23 cellular contexts compared by ENCODE assay signal in genomic region chr12:131444220-131445164, GRCh38.
DNase-seq lines count a peak whose midpoint lies in the region; ATAC-seq, FAIRE-seq and TF ChIP-seq lines count a peak whose summit lies in the region.
"Had no signal": no experiment of that assay in that cellular context is flagged by ENCODE, and none has a peak within 500 bp of the region (broad histone marks: within the 10 kb centered on the region; RNA-seq: fewer than 3 reads in every experiment).

No MANE protein-coding gene starts in this region.

- H3K36me3 ChIP-seq in kidney (ENCODE audit: control insufficient read depth in 1 of 2, insufficient read depth in 2 of 2, low read length in 2 of 2) (no peaks in the 10 kb centered on the region), spleen (no peaks in the 10 kb centered on the region), tibial artery (no peaks in the 10 kb centered on the region)
- H3K36me3 ChIP-seq: BE2C had no signal

- H3K27me3 ChIP-seq in spleen (replicated peaks in 1 of 7) = peaks cover 0 to 18% (median 0%) of the 10 kb centered on the region in 7 donors
- H3K27me3 ChIP-seq in tibial artery = peaks cover 0 to 16% of the 10 kb centered on the region in 2 donors
- H3K27me3 ChIP-seq: BE2C had no signal

- H3K4me3 ChIP-seq in kidney (ENCODE audit: low read length in 2 of 2) = no peak overlapping the region
- H3K4me3 ChIP-seq in spleen = no peak overlapping the region
- no peak overlapping the region for H3K4me3 ChIP-seq in tibial artery
- H3K4me3 ChIP-seq: GM23248 had no signal

- no peak for TF ChIP-seq POLR2A in spleen (IDR thresholded peaks at IDR 0.05)

- H3K4me1 Mint-ChIP-seq in stimulated activated naive CD8-positive, alpha-beta T cell treated with anti-CD3 and anti-CD28 coated beads, Interleukin-15, amount 100 ng/mL, for 72 hours = no peaks in the 10 kb centered on the region

- H3K27ac ChIP-seq in kidney (ENCODE audit: low read depth in 2 of 2, low read length in 2 of 2) (no peak overlapping the region), spleen (no peak overlapping the region), tibial artery (no peak overlapping the region)
- H3K27ac ChIP-seq: GM23248 had no signal

- DNase-seq in stimulated activated naive CD8-positive, alpha-beta T cell treated with anti-CD3 and anti-CD28 coated beads, Interleukin-15, amount 100 ng/mL, for 72 hours = no peak
- no peak for DNase-seq in stimulated activated naive CD8-positive, alpha-beta T cell treated with anti-CD3 and anti-CD28 coated beads, Interleukin-15, Interleukin-2, amounts not matched to agents 100 U/mL and 50 U/mL, for 24 hours
- DNase-seq in kidney (peak; percentile 70), spleen (peak; percentile 72), tibial artery (no peak), GDM1 (lab: John Stamatoyannopoulos, UW) (no peak)
- DNase-seq: BE2C; Caco-2; CD4-positive, alpha-beta T cell; DMS153; GF-D8; GM23248; KG1; NCI-H1105 treated with DMSO at 0.1 percent for 48 hours; NCI-H1694; NCI-H2081 treated with DMSO at 0.1 percent for 48 hours; NCI-H510A; NCI-H748 treated with DMSO at 0.1 percent for 48 hours; SHP77 had no signal

- H3K9me3 ChIP-seq in kidney (ENCODE audit: control insufficient read depth in 1 of 2, low read length in 2 of 2) (peaks cover 0 to 5% of the 10 kb centered on the region in 2 donors), spleen (peaks cover 0 to 10% (median 4%) of the 10 kb centered on the region in 8 donors), tibial artery (peaks cover 0 to 12% (median 11%) of the 10 kb centered on the region in 3 donors)
- H3K9me3 ChIP-seq: BE2C, Caco-2 had no signal

- WGBS in spleen, 5 donors = 87 to 92% (median 88%) methylated on average over 15 to 24 of the region's 24 CpGs

- no peak overlapping the region for H3K4me3 Mint-ChIP-seq in stimulated activated naive CD8-positive, alpha-beta T cell treated with anti-CD3 and anti-CD28 coated beads, Interleukin-15, amount 100 ng/mL, for 72 hours
- H3K4me3 Mint-ChIP-seq: CD4-positive, alpha-beta T cell had no signal

- H3K4me1 ChIP-seq in kidney (ENCODE audit: control insufficient read depth in 1 of 2, insufficient read depth in 1 of 2, low read depth in 1 of 2, low read length in 2 of 2) = no peaks in the 10 kb centered on the region
- H3K4me1 ChIP-seq in spleen = peaks cover 0 to 8% (median 3%) of the 10 kb centered on the region in 6 donors
- no peaks in the 10 kb centered on the region for H3K4me1 ChIP-seq in tibial artery
- H3K4me1 ChIP-seq: BE2C, Caco-2 had no signal

- H3K27me3 Mint-ChIP-seq in stimulated activated naive CD8-positive, alpha-beta T cell treated with anti-CD3 and anti-CD28 coated beads, Interleukin-15, amount 100 ng/mL, for 72 hours = no peaks in the 10 kb centered on the region
- H3K27me3 Mint-ChIP-seq: CD4-positive, alpha-beta T cell had no signal

- peaks cover 0 to 7% of the 10 kb centered on the region in 2 donors for H3K9me3 Mint-ChIP-seq in stimulated activated naive CD8-positive, alpha-beta T cell treated with anti-CD3 and anti-CD28 coated beads, Interleukin-15, amount 100 ng/mL, for 72 hours
- H3K9me3 Mint-ChIP-seq: CD4-positive, alpha-beta T cell had no signal

- H3K27ac Mint-ChIP-seq in stimulated activated naive CD8-positive, alpha-beta T cell treated with anti-CD3 and anti-CD28 coated beads, Interleukin-15, amount 100 ng/mL, for 72 hours = no peak overlapping the region
- H3K27ac Mint-ChIP-seq: CD4-positive, alpha-beta T cell had no signal

- TF ChIP-seq CTCF in kidney (IDR thresholded peaks at IDR 0.05; ENCODE audit: borderline replicate concordance, extremely low read depth, insufficient read depth) (no peak), spleen (IDR thresholded peaks at IDR 0.05 in 8 of 11, conservative IDR thresholded peaks at IDR 0.05 in 3 of 11) (no peak), tibial artery (IDR thresholded peaks at IDR 0.05) (no peak)

- intact Hi-C loops in kidney (cut with DNase I) (no loop called here), spleen (cut with DNase I; ENCODE audit: low total_unique reads) (no loop called here), tibial artery (cut with DNase I; ENCODE audit: low total_unique reads) (no loop called here)

- FAIRE-seq in kidney (lab: Jason Lieb, UNC) = no peak
- FAIRE-seq: A204.1, GM19239 had no signal

- ATAC-seq in stimulated activated naive CD8-positive, alpha-beta T cell treated with anti-CD3 and anti-CD28 coated beads, Interleukin-15, amount 100 ng/mL, for 72 hours = peak; percentile 42
- ATAC-seq in stimulated activated naive CD8-positive, alpha-beta T cell treated with anti-CD3 and anti-CD28 coated beads, Interleukin-15, Interleukin-2, amounts not matched to agents 100 U/mL and 50 U/mL, for 24 hours = no peak
- no peak for ATAC-seq in GM19328 (IDR thresholded peaks at IDR 0.05; ENCODE audit: unreplicated experiment)
- ATAC-seq: HCT116 had no signal

- no peak overlapping the region for H3K9ac ChIP-seq in kidney (ENCODE audit: low read length in 2 of 2)
- H3K9ac ChIP-seq: GM23248 had no signal

Comparison
In these comparisons a context has a peak if more than half of its experiments do, and no peak if none do; other contexts are left out.
1. DNase-seq: peak in kidney (single experiment) and spleen (single experiment); none in stimulated activated naive CD8-positive, alpha-beta T cell treated with anti-CD3 and anti-CD28 coated beads, Interleukin-15, amount 100 ng/mL, for 72 hours (0 of 2), stimulated activated naive CD8-positive, alpha-beta T cell treated with anti-CD3 and anti-CD28 coated beads, Interleukin-15, Interleukin-2, amounts not matched to agents 100 U/mL and 50 U/mL, for 24 hours (single experiment), tibial artery (0 of 2) and GDM1 (single experiment).